ENCODE assay signal across 2 cellular contexts in the genomic region with DNA sequence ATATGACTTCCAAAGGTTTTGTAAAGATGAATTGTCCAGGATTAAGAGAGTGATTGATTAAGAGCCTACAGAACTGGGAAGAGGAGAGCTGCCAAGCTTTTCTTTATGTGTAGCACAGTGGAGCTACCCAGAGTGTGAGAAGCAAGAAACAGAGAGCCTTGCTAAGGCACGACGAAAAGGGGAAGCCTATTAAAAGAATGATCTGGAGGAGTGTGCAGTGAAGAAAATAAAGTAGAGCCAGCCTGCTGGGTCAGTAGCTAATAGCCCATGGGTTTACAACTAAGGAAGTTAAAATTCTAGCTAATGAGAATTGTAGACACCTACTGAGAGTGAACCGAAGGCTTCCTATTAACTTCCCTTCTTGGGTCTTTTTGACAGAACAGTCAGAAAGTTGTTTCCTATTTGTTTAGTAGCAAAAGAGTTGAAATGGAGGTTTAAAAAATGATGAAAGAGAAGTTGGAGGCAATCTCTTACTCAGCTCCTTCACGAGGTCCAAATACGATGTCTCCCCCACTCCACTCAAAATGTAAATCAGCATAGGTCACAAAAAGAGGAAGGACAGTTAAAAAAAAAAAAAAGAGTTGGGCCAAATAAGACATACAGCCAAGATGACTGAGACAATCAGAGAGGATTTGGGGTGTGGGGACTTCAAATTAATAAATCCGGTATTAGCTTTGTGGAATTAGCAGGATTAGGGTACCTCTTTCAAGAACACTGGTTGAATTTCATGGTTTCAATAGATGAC.
TF ChIP-seq lines count a peak whose summit lies in the region.

No MANE protein-coding gene starts in this region.

TF ChIP-seq in SK-N-SH, 30 proteins besides CTCF, POLR2A, EP300 and RAD21 (continued from another document):
- TF ChIP-seq, protein P1, sequence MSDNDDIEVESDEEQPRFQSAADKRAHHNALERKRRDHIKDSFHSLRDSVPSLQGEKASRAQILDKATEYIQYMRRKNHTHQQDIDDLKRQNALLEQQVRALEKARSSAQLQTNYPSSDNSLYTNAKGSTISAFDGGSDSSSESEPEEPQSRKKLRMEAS (IDR thresholded peaks at IDR 0.05; ENCODE audit: low read depth) = no peak
- TF ChIP-seq, protein P2, sequence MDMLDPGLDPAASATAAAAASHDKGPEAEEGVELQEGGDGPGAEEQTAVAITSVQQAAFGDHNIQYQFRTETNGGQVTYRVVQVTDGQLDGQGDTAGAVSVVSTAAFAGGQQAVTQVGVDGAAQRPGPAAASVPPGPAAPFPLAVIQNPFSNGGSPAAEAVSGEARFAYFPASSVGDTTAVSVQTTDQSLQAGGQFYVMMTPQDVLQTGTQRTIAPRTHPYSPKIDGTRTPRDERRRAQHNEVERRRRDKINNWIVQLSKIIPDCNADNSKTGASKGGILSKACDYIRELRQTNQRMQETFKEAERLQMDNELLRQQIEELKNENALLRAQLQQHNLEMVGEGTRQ (IDR thresholded peaks at IDR 0.05; ENCODE audit: borderline replicate concordance, low read depth, low read length) = no peak
- TF ChIP-seq RXRA (IDR thresholded peaks at IDR 0.05; ENCODE audit: borderline replicate concordance, low read depth) (no peak), EZH2phosphoT487 (IDR thresholded peaks at IDR 0.05; ENCODE audit: borderline replicate concordance, low read depth) (no peak), ELF1 (IDR thresholded peaks at IDR 0.05) (no peak), NRF1 (IDR thresholded peaks at IDR 0.05; ENCODE audit: low read depth, low read length) (no peak), MEF2A (IDR thresholded peaks at IDR 0.05; ENCODE audit: borderline replicate concordance, low read depth) (no peak)
TF ChIP-seq in SK-N-SH: peak in this region for 0.

TF ChIP-seq in SK-N-SH treated with all-trans-retinoic acid at 6 μM for 48 hours, 23 proteins besides CTCF, POLR2A, EP300 and RAD21 (continued from another document):
- TF ChIP-seq, protein P3, sequence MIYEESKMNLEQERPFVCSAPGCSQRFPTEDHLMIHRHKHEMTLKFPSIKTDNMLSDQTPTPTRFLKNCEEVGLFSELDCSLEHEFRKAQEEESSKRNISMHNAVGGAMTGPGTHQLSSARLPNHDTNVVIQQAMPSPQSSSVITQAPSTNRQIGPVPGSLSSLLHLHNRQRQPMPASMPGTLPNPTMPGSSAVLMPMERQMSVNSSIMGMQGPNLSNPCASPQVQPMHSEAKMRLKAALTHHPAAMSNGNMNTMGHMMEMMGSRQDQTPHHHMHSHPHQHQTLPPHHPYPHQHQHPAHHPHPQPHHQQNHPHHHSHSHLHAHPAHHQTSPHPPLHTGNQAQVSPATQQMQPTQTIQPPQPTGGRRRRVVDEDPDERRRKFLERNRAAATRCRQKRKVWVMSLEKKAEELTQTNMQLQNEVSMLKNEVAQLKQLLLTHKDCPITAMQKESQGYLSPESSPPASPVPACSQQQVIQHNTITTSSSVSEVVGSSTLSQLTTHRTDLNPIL (CRISPR knock-in tag; IDR thresholded peaks at IDR 0.05; ENCODE audit: low read depth) = no peak
- TF ChIP-seq SNAI2 (CRISPR knock-in tag; IDR thresholded peaks at IDR 0.05) = no peak
- no peak for TF ChIP-seq BACH2 (CRISPR knock-in tag; IDR thresholded peaks at IDR 0.05; ENCODE audit: borderline replicate concordance)
- TF ChIP-seq, protein P4, sequence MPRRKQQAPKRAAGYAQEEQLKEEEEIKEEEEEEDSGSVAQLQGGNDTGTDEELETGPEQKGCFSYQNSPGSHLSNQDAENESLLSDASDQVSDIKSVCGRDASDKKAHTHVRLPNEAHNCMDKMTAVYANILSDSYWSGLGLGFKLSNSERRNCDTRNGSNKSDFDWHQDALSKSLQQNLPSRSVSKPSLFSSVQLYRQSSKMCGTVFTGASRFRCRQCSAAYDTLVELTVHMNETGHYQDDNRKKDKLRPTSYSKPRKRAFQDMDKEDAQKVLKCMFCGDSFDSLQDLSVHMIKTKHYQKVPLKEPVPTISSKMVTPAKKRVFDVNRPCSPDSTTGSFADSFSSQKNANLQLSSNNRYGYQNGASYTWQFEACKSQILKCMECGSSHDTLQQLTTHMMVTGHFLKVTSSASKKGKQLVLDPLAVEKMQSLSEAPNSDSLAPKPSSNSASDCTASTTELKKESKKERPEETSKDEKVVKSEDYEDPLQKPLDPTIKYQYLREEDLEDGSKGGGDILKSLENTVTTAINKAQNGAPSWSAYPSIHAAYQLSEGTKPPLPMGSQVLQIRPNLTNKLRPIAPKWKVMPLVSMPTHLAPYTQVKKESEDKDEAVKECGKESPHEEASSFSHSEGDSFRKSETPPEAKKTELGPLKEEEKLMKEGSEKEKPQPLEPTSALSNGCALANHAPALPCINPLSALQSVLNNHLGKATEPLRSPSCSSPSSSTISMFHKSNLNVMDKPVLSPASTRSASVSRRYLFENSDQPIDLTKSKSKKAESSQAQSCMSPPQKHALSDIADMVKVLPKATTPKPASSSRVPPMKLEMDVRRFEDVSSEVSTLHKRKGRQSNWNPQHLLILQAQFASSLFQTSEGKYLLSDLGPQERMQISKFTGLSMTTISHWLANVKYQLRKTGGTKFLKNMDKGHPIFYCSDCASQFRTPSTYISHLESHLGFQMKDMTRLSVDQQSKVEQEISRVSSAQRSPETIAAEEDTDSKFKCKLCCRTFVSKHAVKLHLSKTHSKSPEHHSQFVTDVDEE (CRISPR knock-in tag; IDR thresholded peaks at IDR 0.05) = no peak
- no peak for TF ChIP-seq ZNF70 (CRISPR knock-in tag; IDR thresholded peaks at IDR 0.05)
TF ChIP-seq in SK-N-SH treated with all-trans-retinoic acid at 6 μM for 48 hours: peak in this region for 0.
